27 cellular contexts compared by ENCODE assay signal in the genomic region with DNA sequence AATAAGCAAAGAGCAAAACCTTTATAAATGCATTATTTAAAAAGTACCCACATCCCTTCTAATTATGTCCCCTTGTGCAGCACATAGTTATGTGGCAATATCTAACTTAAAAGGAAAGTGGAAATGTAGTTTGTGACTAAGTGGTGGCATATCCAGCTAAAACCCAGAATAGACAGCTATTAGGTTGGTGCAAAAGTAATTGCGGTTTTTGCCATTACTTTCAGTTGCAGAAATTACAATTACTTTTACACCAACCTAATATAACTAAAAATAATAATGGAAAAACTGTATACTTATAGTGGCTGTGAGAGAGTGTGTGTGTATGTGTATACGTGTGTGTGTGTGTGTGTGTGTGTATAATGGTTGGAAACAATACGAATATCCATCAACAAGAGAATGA.
"Had no signal": no experiment of that assay in that cellular context is flagged by ENCODE, and none has a peak within 500 bp of the region (broad histone marks: within the 10 kb centered on the region; RNA-seq: fewer than 3 reads in every experiment).

No MANE protein-coding gene starts in this region.

- H3K4me3 ChIP-seq: colonic mucosa, coronary artery, dorsolateral prefrontal cortex, esophagus muscularis mucosa, esophagus squamous epithelium, gastrocnemius medialis, gastroesophageal sphincter, heart left ventricle, heart right ventricle had no signal

- H3K9me3 ChIP-seq: colonic mucosa, esophagus muscularis mucosa, esophagus squamous epithelium, gastrocnemius medialis, gastroesophageal sphincter, heart left ventricle, heart right ventricle had no signal

- ATAC-seq: effector memory CD8-positive, alpha-beta T cell; esophagus mucosa; foreskin keratinocyte; gastrocnemius medialis; gastroesophageal sphincter; heart left ventricle; heart right ventricle had no signal

- H3K4me1 ChIP-seq: colonic mucosa, esophagus muscularis mucosa, esophagus squamous epithelium, foreskin keratinocyte, gastrocnemius medialis, gastroesophageal sphincter, heart left ventricle, heart right ventricle had no signal

- H3K27ac ChIP-seq: colonic mucosa, coronary artery, dorsolateral prefrontal cortex, epithelial cell of prostate, esophagus muscularis mucosa, esophagus squamous epithelium, foreskin keratinocyte, gastrocnemius medialis, gastroesophageal sphincter, heart left ventricle, heart right ventricle had no signal

- FAIRE-seq: colon, endometrium, endothelial cell of umbilical vein had no signal

- H3K36me3 ChIP-seq: colonic mucosa, esophagus muscularis mucosa, esophagus squamous epithelium, gastrocnemius medialis, gastroesophageal sphincter, heart left ventricle, heart right ventricle had no signal

- H3K27me3 ChIP-seq: colonic mucosa, dorsolateral prefrontal cortex, esophagus muscularis mucosa, esophagus squamous epithelium, foreskin keratinocyte, gastrocnemius medialis, gastroesophageal sphincter, heart left ventricle, heart right ventricle had no signal

- DNase-seq: colonic mucosa; cortex of kidney; dermis blood vessel endothelial cell; dorsolateral prefrontal cortex; effector CD4-positive, alpha-beta T cell; effector CD8-positive, alpha-beta T cell; effector memory CD4-positive, alpha-beta T cell; effector memory CD8-positive, alpha-beta T cell; endodermal cell; erythroblast; esophagus squamous epithelium; foreskin fibroblast; foreskin keratinocyte; foreskin melanocyte; gastrocnemius medialis; glutamatergic neuron; head of caudate nucleus; heart left ventricle; heart right ventricle had no signal
